1 cellular context compared by ENCODE assay signal in the genomic region with DNA sequence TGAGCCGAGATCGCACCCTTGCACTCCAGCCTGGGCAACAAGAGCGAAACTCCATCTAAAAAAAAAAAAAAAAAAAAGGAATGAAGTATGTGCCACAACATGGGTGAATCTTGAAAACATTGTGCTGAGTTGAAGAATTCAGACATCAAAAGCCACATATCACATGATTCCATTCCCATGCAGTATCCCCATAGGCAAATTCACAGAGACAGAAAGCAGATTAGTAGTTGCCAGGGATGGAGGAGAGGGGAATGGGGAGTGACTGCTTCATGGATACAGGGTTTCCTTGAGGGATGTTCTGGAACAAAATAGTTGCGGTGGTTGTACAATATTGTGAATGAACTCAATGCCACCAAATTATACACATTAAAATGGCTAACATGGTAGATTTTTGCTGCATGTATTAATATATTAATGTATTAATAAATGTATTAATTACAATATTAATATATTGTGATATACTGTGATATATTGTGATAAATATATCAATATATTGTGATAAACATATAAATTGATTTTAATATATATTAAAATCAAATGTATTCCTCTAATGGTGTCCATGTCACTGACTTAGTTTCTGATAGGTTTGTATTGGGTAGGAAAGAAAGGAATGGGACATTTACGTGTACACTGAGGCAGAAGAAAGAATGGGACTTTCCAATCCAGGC.
TF ChIP-seq lines count a peak whose summit lies in the region.

No MANE protein-coding gene starts in this region.

TF ChIP-seq in HEK293, 187 proteins besides CTCF, POLR2A, EP300 and RAD21 (continued from another document):
- no peak for TF ChIP-seq YY1 (tag by site-specific recombination; IDR thresholded peaks at IDR 0.05)
- TF ChIP-seq ZNF639 (tag by site-specific recombination; IDR thresholded peaks at IDR 0.05): no peak
TF ChIP-seq in HEK293: peak in this region for 1.
